In genomic region chr9:128917151-128917849, GRCh38 we compare ENCODE assay signal across 8 cellular contexts. TPM values are rescaled to one million over a fixed set of nuclear protein-coding genes. Genes with fewer than 3 reads are reported as not detected.
DNase-seq lines count a peak whose midpoint lies in the region; ATAC-seq and TF ChIP-seq lines count a peak whose summit lies in the region.
"Had no signal": no experiment of that assay in that cellular context is flagged by ENCODE, and none has a peak within 500 bp of the region (broad histone marks: within the 10 kb centered on the region; RNA-seq: fewer than 3 reads in every experiment).

No MANE protein-coding gene starts in this region.

- peak; percentile 73 for DNase-seq in NCI-H2196 treated with DMSO at 0.1 percent for 48 hours (lab: John Stamatoyannopoulos, UW; ENCODE audit: unreplicated experiment)
- peak in 6 of 10 donors; percentile 44 to 76 (median 64) for DNase-seq in dorsolateral prefrontal cortex
- peak; percentile 84 for DNase-seq in medulla oblongata (ENCODE audit: extremely low spot score)
- no peak for DNase-seq in NCI-H1436 (lab: John Stamatoyannopoulos, UW)
- DNase-seq in activated CD4-positive, alpha-beta T cell treated with anti-CD3 and anti-CD28 coated beads for 1 hour, result no peak
- DNase-seq: activated CD4-positive, CD25-positive, alpha-beta regulatory T cell had no signal

- H3K27ac ChIP-seq in dorsolateral prefrontal cortex, result peak overlapping the region; percentile 38 to 96 (median 87)
- H3K27ac ChIP-seq in thymus (ENCODE audit: low read depth), result peak overlapping the region; percentile 46

- H3K27me3 ChIP-seq in dorsolateral prefrontal cortex (no peaks in the 10 kb centered on the region), thymus (ENCODE audit: control insufficient read depth, insufficient read depth) (no peaks in the 10 kb centered on the region)

- H3K4me1 ChIP-seq in thymus (ENCODE audit: control insufficient read depth, insufficient read depth, low read length), result no peaks in the 10 kb centered on the region

- intact Hi-C loops in dorsolateral prefrontal cortex (cut with DNase I), result loop anchor here in 1 of 2 donors (1.0 kb wide), 1 partner anchor 25 kb away; no protein-coding TSS in a partner anchor

- H3K4me3 ChIP-seq in dorsolateral prefrontal cortex (no peak overlapping the region), thymus (ENCODE audit: low read length) (no peak overlapping the region)

- no peaks in the 10 kb centered on the region for H3K9me3 ChIP-seq in thymus (ENCODE audit: control insufficient read depth)

- TF ChIP-seq CTCF in dorsolateral prefrontal cortex (IDR thresholded peaks at IDR 0.05 in 54 of 56, conservative IDR thresholded peaks at IDR 0.05 in 2 of 56; ENCODE audit: low read depth in 1 of 56, partially characterized antibody in 56 of 56), result peak in 1 of 56 donors; percentile 8

- peaks cover 39% of the 10 kb centered on the region for H3K36me3 ChIP-seq in thymus (ENCODE audit: control insufficient read depth, insufficient read depth)

- WGBS in thymus, result 96% methylated on average over 26 of the region's 26 CpGs

- no peak for ATAC-seq in HG02840 (IDR thresholded peaks at IDR 0.05; ENCODE audit: low FRiP score, unreplicated experiment)

RNA-seq across cellular contexts. Expression of gene PHYHD1, which starts 3.5 kb away (rescaled TPM):
- total RNA-seq in dorsolateral prefrontal cortex, result 100 to 1,000 TPM in 1 of 120 experiments, 10 to 100 TPM in 118, 1 to 10 TPM in 1; 8.8 to 113 (median 34.2) TPM
- 25.6 TPM for polyA plus RNA-seq in thymus

RNA-seq across cellular contexts. Expression of gene DOLK, which starts 30.1 kb away (rescaled TPM):
- 10 to 100 TPM in 23 of 120 experiments, 1 to 10 TPM in 97; 3.6 to 13.2 (median 8.4) TPM for total RNA-seq in dorsolateral prefrontal cortex
- polyA plus RNA-seq in thymus, result 8.0 TPM

RNA-seq across cellular contexts. Expression of gene NUP188, which starts 30.2 kb away (rescaled TPM):
- 10 to 100 TPM; 23.7 to 70.4 (median 41.1) TPM for total RNA-seq in dorsolateral prefrontal cortex
- 19.2 TPM for polyA plus RNA-seq in thymus

RNA-seq across cellular contexts. Expression of gene LRRC8A, which starts 35.4 kb away (rescaled TPM):
- 100 to 1,000 TPM in 48 of 120 experiments, 10 to 100 TPM in 72; 63.8 to 213 (median 95.1) TPM for total RNA-seq in dorsolateral prefrontal cortex
- 10.3 TPM for polyA plus RNA-seq in thymus

RNA-seq across cellular contexts. Expression of gene KYAT1, which starts 35.5 kb away (rescaled TPM):
- total RNA-seq in dorsolateral prefrontal cortex, result 10 to 100 TPM; 22.3 to 55.0 (median 36.5) TPM
- 9.9 TPM for polyA plus RNA-seq in thymus

Comparison
In these comparisons a context has a peak if more than half of its experiments do, and no peak if none do; other contexts are left out.
1. DNase-seq: peak in NCI-H2196 treated with DMSO at 0.1 percent for 48 hours (single experiment), dorsolateral prefrontal cortex (6 of 10) and medulla oblongata (single experiment); none in NCI-H1436 (single experiment) and activated CD4-positive, alpha-beta T cell treated with anti-CD3 and anti-CD28 coated beads for 1 hour (single experiment).